Comparison of ENCODE assay signal across 8 cellular contexts in the genomic region with DNA sequence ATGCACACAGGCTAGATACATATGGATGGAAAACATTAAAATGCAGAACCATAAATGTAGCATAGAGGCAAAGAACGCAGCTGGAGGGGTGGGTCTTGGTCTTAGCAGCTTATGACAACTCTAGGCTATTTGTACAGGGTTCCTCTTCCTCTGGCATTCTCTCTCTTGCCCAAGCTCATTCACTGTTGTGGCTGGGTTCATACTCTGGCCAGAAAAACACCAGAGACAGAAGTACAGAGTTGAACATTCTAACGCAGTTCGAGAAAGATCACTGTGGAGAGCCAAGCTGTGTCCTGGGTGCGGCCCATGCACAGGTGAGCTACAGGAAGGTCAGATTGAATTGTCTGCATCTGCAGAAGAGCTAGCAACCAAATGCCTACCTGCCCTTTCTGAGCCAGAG.
"Had no signal": no experiment of that assay in that cellular context is flagged by ENCODE, and none has a peak within 500 bp of the region (broad histone marks: within the 10 kb centered on the region; RNA-seq: fewer than 3 reads in every experiment).

No MANE protein-coding gene starts in this region.

- H3K9me3 ChIP-seq: HAP-1 had no signal

- DNase-seq: GM23248, HFFc6, IMR-90, KG1 had no signal

- H3K4me3 ChIP-seq: GM23248, HAP-1, K562 had no signal

- H3K27ac ChIP-seq: GM23248, HL-60 had no signal

- H3K9ac ChIP-seq: GM23248 had no signal

- H3K36me3 ChIP-seq: HAP-1 had no signal

- H3K4me3 Mint-ChIP-seq: HFFc6 had no signal

- H2AFZ ChIP-seq: GM23248 had no signal

- H3K9me3 Mint-ChIP-seq: HFFc6 had no signal

- ATAC-seq: HCT116, K562 had no signal

- H3K27ac Mint-ChIP-seq: HFFc6 had no signal
